ENCODE assay signal across 14 cellular contexts in the genomic region with DNA sequence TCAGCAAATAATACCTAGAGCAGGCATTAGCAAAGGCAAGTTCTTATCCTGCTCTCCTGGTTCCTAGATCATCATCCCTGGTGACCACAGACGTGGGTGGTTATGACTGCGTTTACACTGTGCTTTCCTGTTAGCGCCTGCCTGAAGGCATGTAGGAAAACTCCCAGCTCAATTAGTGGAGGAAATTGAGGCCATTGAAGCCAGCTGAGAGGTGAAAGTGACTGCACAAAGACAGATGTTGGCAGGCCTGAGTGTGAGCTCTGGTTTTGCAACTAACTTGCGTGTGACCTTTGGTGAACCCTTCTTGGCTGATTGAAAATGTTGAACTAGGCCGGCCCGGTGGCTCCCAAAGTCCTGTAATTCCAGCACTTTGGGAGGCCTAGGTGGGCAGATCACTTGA. TPM values are rescaled to one million over a fixed set of nuclear protein-coding genes. Genes with fewer than 3 reads are reported as not detected.
DNase-seq lines count a peak whose midpoint lies in the region; ATAC-seq and TF ChIP-seq lines count a peak whose summit lies in the region.
"Had no signal": no experiment of that assay in that cellular context is flagged by ENCODE, and none has a peak within 500 bp of the region (broad histone marks: within the 10 kb centered on the region; RNA-seq: fewer than 3 reads in every experiment).

No MANE protein-coding gene starts in this region.

- DNase-seq in AG09319 (ENCODE audit: extremely low read depth, low read depth) (peak; percentile 36), MG63 (peak; percentile 84), dermis blood vessel endothelial cell (peak; percentile 45), left lung (no peak), hepatic stellate cell (ENCODE audit: low spot score) (no peak), substantia nigra (lab: John Stamatoyannopoulos, UW) (no peak)
- DNase-seq: CD4-positive, alpha-beta memory T cell; glutamatergic neuron; KG1; naive B cell; NCI-H510A treated with DMSO at 0.1 percent for 48 hours had no signal

- no peak for TF ChIP-seq CTCF in AG09319 (IDR thresholded peaks at IDR 0.05; ENCODE audit: low read depth, low read length)
- TF ChIP-seq CTCF in left lung (IDR thresholded peaks at IDR 0.05), result no peak

- ATAC-seq in left lung (peak; percentile 50), HG02973 (IDR thresholded peaks at IDR 0.05; ENCODE audit: unreplicated experiment) (no peak), HG02571 (IDR thresholded peaks at IDR 0.05; ENCODE audit: unreplicated experiment) (no peak)

- H3K4me1 ChIP-seq in left lung, result no peaks in the 10 kb centered on the region

- H3K27ac ChIP-seq in left lung (no peak overlapping the region), substantia nigra (ENCODE audit: low read depth, low read length, poor library complexity, severe bottlenecking) (no peak overlapping the region)

- no peaks in the 10 kb centered on the region for H3K36me3 ChIP-seq in MG63
- H3K36me3 ChIP-seq in left lung, result no peaks in the 10 kb centered on the region

- H3K27me3 ChIP-seq in MG63 (peaks cover 5% of the 10 kb centered on the region; the same call in 1 of the 2 replicates), left lung (no peaks in the 10 kb centered on the region)

- H3K4me3 ChIP-seq in MG63 (no peak overlapping the region), left lung (no peak overlapping the region)

- intact Hi-C loops in left lung (cut with DNase I), result no loop called here

- H3K9me3 ChIP-seq in MG63, result no peaks in the 10 kb centered on the region
- H3K9me3 ChIP-seq in left lung, result no peaks in the 10 kb centered on the region

RNA-seq across cellular contexts. Expression of a gene that starts 17.5 kb away (rescaled TPM):
- 0.16 TPM in 1 of 2 replicates, not detected in the other for total RNA-seq in MG63 (2014; rRNA removed; shearing (Covaris generic); ENCODE audit: low replicate concordance)
- total RNA-seq in dermis blood vessel endothelial cell (under 0.01 TPM in 1 of 2 replicates, not detected in the other), left lung (1 to 10 TPM in 1 of 2 donors, not detected in 1; 1.2 TPM)
- total RNA-seq: CD4-positive, alpha-beta memory T cell; T-helper 2 cell treated with Interferon-gamma antibody and Interleukin-4, amounts not matched to agents 100 ng/mL and 5 ng/mL, for 36 hours had no signal

RNA-seq across cellular contexts. Expression of a gene that starts 41.2 kb away (rescaled TPM):
- 0.59 and 1.8 TPM in 2 replicates for total RNA-seq in MG63 (2014; rRNA removed; shearing (Covaris generic); ENCODE audit: low replicate concordance)
- total RNA-seq in dermis blood vessel endothelial cell (2.0 and 2.7 TPM in 2 replicates), left lung (1 to 10 TPM; 4.8 to 5.9 TPM)

RNA-seq across cellular contexts. Expression of a gene that starts 42.2 kb away (rescaled TPM):
- 89.0 and 111 TPM in 2 replicates for total RNA-seq in MG63 (2014; rRNA removed; shearing (Covaris generic); ENCODE audit: low replicate concordance)
- total RNA-seq in dermis blood vessel endothelial cell (58.0 and 108 TPM in 2 replicates), left lung (10 to 100 TPM; 70.7 to 85.9 TPM)

Comparison
In these comparisons a context has a peak if more than half of its experiments do, and no peak if none do; other contexts are left out.
1. DNase-seq: peak in AG09319 (single experiment), MG63 (single experiment) and dermis blood vessel endothelial cell (single experiment); none in left lung (0 of 2), hepatic stellate cell (single experiment) and substantia nigra (0 of 49).